1 cellular context compared by ENCODE assay signal in the genomic region with DNA sequence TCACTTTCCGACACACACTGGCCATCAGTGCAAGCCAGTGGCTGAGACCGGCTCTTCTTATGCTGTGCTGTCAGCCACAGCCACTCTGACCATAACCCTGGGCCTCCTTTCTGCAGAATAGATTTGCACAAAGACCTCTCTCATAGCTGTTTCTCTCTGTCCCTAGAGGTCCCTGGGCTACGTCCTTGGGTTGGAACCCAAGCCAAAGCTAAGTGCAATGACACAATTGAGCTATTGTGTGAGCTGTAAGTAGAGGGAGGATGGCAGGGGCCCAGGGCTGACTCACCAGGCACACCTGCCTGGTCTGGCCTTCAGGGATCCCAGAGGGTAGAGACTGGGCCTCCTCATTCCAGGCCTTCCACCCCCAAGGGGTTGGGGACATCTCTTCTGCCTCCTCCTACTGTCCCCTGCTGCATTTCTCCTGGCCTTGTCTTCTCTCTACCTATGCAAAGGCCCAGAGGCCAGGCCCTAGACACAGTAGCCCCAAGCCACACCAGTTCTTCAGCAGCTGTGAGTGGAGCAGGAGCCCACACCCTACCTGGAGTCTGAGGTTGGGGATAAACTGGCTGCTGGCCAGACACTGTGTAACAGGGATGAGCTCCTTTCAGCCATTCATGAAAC.
TF ChIP-seq lines count a peak whose summit lies in the region.

No MANE protein-coding gene starts in this region.

TF ChIP-seq in SK-N-SH treated with all-trans-retinoic acid at 6 μM for 48 hours, 23 proteins besides CTCF, POLR2A, EP300 and RAD21 (continued from another document):
- TF ChIP-seq PATZ1 (CRISPR knock-in tag; IDR thresholded peaks at IDR 0.05; ENCODE audit: borderline replicate concordance), result no peak
